In genomic region chr11:74138572-74138971, GRCh38 we compare ENCODE assay signal across 9 cellular contexts. TPM values are rescaled to one million over a fixed set of nuclear protein-coding genes. Genes with fewer than 3 reads are reported as not detected.
A peak's percentile ranks its signal among the peaks of the same experiment; 100 is the strongest.
DNase-seq lines count a peak whose midpoint lies in the region; ATAC-seq and TF ChIP-seq lines count a peak whose summit lies in the region.
"Had no signal": no experiment of that assay in that cellular context is flagged by ENCODE, and none has a peak within 500 bp of the region (broad histone marks: within the 10 kb centered on the region; RNA-seq: fewer than 3 reads in every experiment).

No MANE protein-coding gene starts in this region.

- CTCF ChIA-PET in CD4-positive, alpha-beta memory T cell (lab: Charles Lee; ENCODE audit: partially characterized antibody): no interaction called here
- CTCF ChIA-PET in activated CD8-positive, alpha-beta T cell treated with anti-CD3 and anti-CD28 coated beads for 36 hours (lab: Charles Lee): no interaction called here

- no peak for TF ChIP-seq CTCF in endodermal cell (conservative IDR thresholded peaks at IDR 0.05)
- no peak for TF ChIP-seq CTCF in activated CD8-positive, alpha-beta T cell treated with anti-CD3 and anti-CD28 coated beads for 36 hours (IDR thresholded peaks at IDR 0.05)

- H3K79me2 ChIP-seq in Karpas-422 (ENCODE audit: low read length): peaks cover 28% of the 10 kb centered on the region

- H3K4me2 ChIP-seq in Karpas-422 (ENCODE audit: low read depth, low read length, poor library complexity, severe bottlenecking): no peak overlapping the region

- H3K9me3 ChIP-seq in endodermal cell (ENCODE audit: control insufficient read depth, low read length): no peaks in the 10 kb centered on the region
- no peaks in the 10 kb centered on the region for H3K9me3 ChIP-seq in CD4-positive, alpha-beta memory T cell (ENCODE audit: control insufficient read depth in 1 of 2, low read length in 2 of 2)
- H3K9me3 ChIP-seq in Karpas-422 (ENCODE audit: low read length): no peaks in the 10 kb centered on the region

- peaks cover 34% of the 10 kb centered on the region for H3K36me3 Mint-ChIP-seq in endodermal cell (ENCODE audit: low read depth)
- H3K36me3 Mint-ChIP-seq in CD4-positive, alpha-beta memory T cell: peaks cover 37 to 45% of the 10 kb centered on the region in 2 donors
- peaks cover 15% of the 10 kb centered on the region for H3K36me3 Mint-ChIP-seq in activated CD8-positive, alpha-beta T cell treated with anti-CD3 and anti-CD28 coated beads for 36 hours (ENCODE audit: low read depth)

- no peaks in the 10 kb centered on the region for H3K27me3 Mint-ChIP-seq in endodermal cell (ENCODE audit: insufficient read depth)
- H3K27me3 Mint-ChIP-seq in CD4-positive, alpha-beta memory T cell: no peaks in the 10 kb centered on the region
- no peaks in the 10 kb centered on the region for H3K27me3 Mint-ChIP-seq in activated CD8-positive, alpha-beta T cell treated with anti-CD3 and anti-CD28 coated beads for 36 hours
- H3K27me3 Mint-ChIP-seq: activated B cell treated with CpG ODN at 0.5 μM for 24 hours had no signal

- DNase-seq in AG08396 (ENCODE audit: low spot score): peak; percentile 74
- DNase-seq in NCI-H2196 treated with DMSO at 0.1 percent for 48 hours (lab: John Stamatoyannopoulos, UW; ENCODE audit: unreplicated experiment): peak; percentile 70
- no peak for DNase-seq in endodermal cell
- DNase-seq in midbrain (lab: John Stamatoyannopoulos, UW): peak; percentile 26
- DNase-seq in CD4-positive, alpha-beta memory T cell: no peak
- DNase-seq in CD1c-positive myeloid dendritic cell (ENCODE audit: extremely low spot score): no peak
- DNase-seq in activated CD8-positive, alpha-beta T cell treated with anti-CD3 and anti-CD28 coated beads for 36 hours: no peak
- no peak for DNase-seq in Karpas-422
- DNase-seq: activated B cell treated with CpG ODN at 0.5 μM for 24 hours had no signal

- H3K9ac ChIP-seq in endodermal cell (ENCODE audit: extremely low read depth, low read length, poor library complexity, severe bottlenecking) (no peak overlapping the region), Karpas-422 (ENCODE audit: low read length) (no peak overlapping the region)

- intact Hi-C loops in CD4-positive, alpha-beta memory T cell (cut with micrococcal nuclease): no loop called here
- intact Hi-C loops in activated CD8-positive, alpha-beta T cell treated with anti-CD3 and anti-CD28 coated beads for 36 hours (cut with micrococcal nuclease): no loop called here

- H3K27ac ChIP-seq in endodermal cell (ENCODE audit: low read depth, low read length) (peak overlapping the region; percentile 26), Karpas-422 (ENCODE audit: low read length) (no peak overlapping the region)
- no peak overlapping the region for H3K27ac ChIP-seq in CD4-positive, alpha-beta memory T cell (ENCODE audit: low read depth, low read length)

- H3K9me2 ChIP-seq in Karpas-422 (replicated peaks; ENCODE audit: insufficient read depth, low read length): no peaks in the 10 kb centered on the region

- H3K27ac Mint-ChIP-seq in endodermal cell: peak overlapping the region; percentile 12
- H3K27ac Mint-ChIP-seq in CD4-positive, alpha-beta memory T cell: peak overlapping the region in 2 of 7 donors; percentile 11 to 25
- H3K27ac Mint-ChIP-seq in activated CD8-positive, alpha-beta T cell treated with anti-CD3 and anti-CD28 coated beads for 36 hours: no peak overlapping the region
- H3K27ac Mint-ChIP-seq: activated B cell treated with CpG ODN at 0.5 μM for 24 hours had no signal

- 71 to 79% methylated on average over 1 of the region's 2 CpGs for WGBS in endodermal cell (ENCODE audit: insufficient coverage in 1 of 2, insufficient read length in 1 of 2), 2 experiments

- H3K4me3 Mint-ChIP-seq in endodermal cell: no peak overlapping the region
- no peak overlapping the region for H3K4me3 Mint-ChIP-seq in CD4-positive, alpha-beta memory T cell
- H3K4me3 Mint-ChIP-seq in activated CD8-positive, alpha-beta T cell treated with anti-CD3 and anti-CD28 coated beads for 36 hours: no peak overlapping the region
- H3K4me3 Mint-ChIP-seq: activated B cell treated with CpG ODN at 0.5 μM for 24 hours had no signal

- H3K36me3 ChIP-seq in endodermal cell (ENCODE audit: control insufficient read depth, insufficient read depth, low read length) (peaks cover 35% of the 10 kb centered on the region), Karpas-422 (ENCODE audit: insufficient read depth, low read length) (peaks cover 12% of the 10 kb centered on the region; the same call in 1 of the 2 replicates)
- peaks cover 13% of the 10 kb centered on the region for H3K36me3 ChIP-seq in CD4-positive, alpha-beta memory T cell (ENCODE audit: insufficient read depth, low read length)

- POLR2A ChIA-PET in CD4-positive, alpha-beta memory T cell (lab: Charles Lee; ENCODE audit: partially characterized antibody): no interaction called here
- POLR2A ChIA-PET in activated CD8-positive, alpha-beta T cell treated with anti-CD3 and anti-CD28 coated beads for 36 hours (lab: Charles Lee): no interaction called here

- H3K27me3 ChIP-seq in endodermal cell (ENCODE audit: control insufficient read depth, insufficient read depth, low read length, poor library complexity, severe bottlenecking) (no peaks in the 10 kb centered on the region), Karpas-422 (ENCODE audit: low read length) (no peaks in the 10 kb centered on the region)
- no peaks in the 10 kb centered on the region for H3K27me3 ChIP-seq in CD4-positive, alpha-beta memory T cell (ENCODE audit: insufficient read depth, low read length)

- H2AFZ ChIP-seq in Karpas-422 (ENCODE audit: low read length): no peak overlapping the region

- H3K4me1 ChIP-seq in endodermal cell (ENCODE audit: control insufficient read depth, insufficient read depth, low read length): peaks cover 8% of the 10 kb centered on the region
- H3K4me1 ChIP-seq in CD4-positive, alpha-beta memory T cell (ENCODE audit: insufficient read depth, low read length): no peaks in the 10 kb centered on the region
- no peaks in the 10 kb centered on the region for H3K4me1 ChIP-seq in Karpas-422 (ENCODE audit: low read length)

- H4K20me1 ChIP-seq in Karpas-422 (ENCODE audit: insufficient read depth, low read depth, low read length): no peaks in the 10 kb centered on the region

- H3K4me3 ChIP-seq in endodermal cell (ENCODE audit: low read length) (no peak overlapping the region), Karpas-422 (ENCODE audit: low read length) (no peak overlapping the region)
- H3K4me3 ChIP-seq in CD4-positive, alpha-beta memory T cell (ENCODE audit: low read length in 2 of 2): no peak overlapping the region

- ATAC-seq in activated CD8-positive, alpha-beta T cell treated with anti-CD3 and anti-CD28 coated beads for 36 hours: no peak

- peaks cover 7% of the 10 kb centered on the region for H3K4me1 Mint-ChIP-seq in endodermal cell
- peaks cover 0 to 5% (median 1%) of the 10 kb centered on the region in 4 donors for H3K4me1 Mint-ChIP-seq in CD4-positive, alpha-beta memory T cell
- no peaks in the 10 kb centered on the region for H3K4me1 Mint-ChIP-seq in activated CD8-positive, alpha-beta T cell treated with anti-CD3 and anti-CD28 coated beads for 36 hours (ENCODE audit: low read depth)
- H3K4me1 Mint-ChIP-seq: activated B cell treated with CpG ODN at 0.5 μM for 24 hours had no signal

- no peaks in the 10 kb centered on the region for H3K9me3 Mint-ChIP-seq in endodermal cell
- H3K9me3 Mint-ChIP-seq in CD4-positive, alpha-beta memory T cell: no peaks in the 10 kb centered on the region
- no peaks in the 10 kb centered on the region for H3K9me3 Mint-ChIP-seq in activated CD8-positive, alpha-beta T cell treated with anti-CD3 and anti-CD28 coated beads for 36 hours
- H3K9me3 Mint-ChIP-seq: activated B cell treated with CpG ODN at 0.5 μM for 24 hours had no signal

RNA-seq across cellular contexts. Expression of gene C2CD3, which starts 32.2 kb away (rescaled TPM):
- total RNA-seq in endodermal cell: 10 to 100 TPM; 31.0 to 34.2 TPM
- 21.4 TPM for polyA plus RNA-seq in endodermal cell (2013, experiment 1 of 2)
- 26.7 TPM for polyA plus RNA-seq in endodermal cell (2013, experiment 2 of 2)
- total RNA-seq in CD4-positive, alpha-beta memory T cell: 10 to 100 TPM; 41.9 to 52.7 TPM
- 10 to 100 TPM in 1 of 2 donors, 1 to 10 TPM in 1; 4.5 to 11.0 TPM for polyA plus RNA-seq in CD4-positive, alpha-beta memory T cell
- total RNA-seq in activated CD8-positive, alpha-beta T cell treated with anti-CD3 and anti-CD28 coated beads for 36 hours: 10 to 100 TPM; 22.5 to 25.6 TPM
- 37.9 and 44.3 TPM in 2 replicates for total RNA-seq in Karpas-422 (2014; rRNA removed; shearing (Covaris generic); ENCODE audit: low replicate concordance)

RNA-seq across cellular contexts. Expression of gene PPME1, which starts 32.5 kb away (rescaled TPM):
- total RNA-seq in endodermal cell: 10 to 100 TPM; 28.8 to 38.3 TPM
- polyA plus RNA-seq in endodermal cell (2013, experiment 1 of 2): 47.3 TPM
- polyA plus RNA-seq in endodermal cell (2013, experiment 2 of 2): 45.9 TPM
- 10 to 100 TPM; 20.7 to 21.9 TPM for total RNA-seq in CD4-positive, alpha-beta memory T cell
- polyA plus RNA-seq in CD4-positive, alpha-beta memory T cell: 10 to 100 TPM; 17.3 to 21.6 TPM
- 10 to 100 TPM; 63.7 to 64.9 TPM for total RNA-seq in activated CD8-positive, alpha-beta T cell treated with anti-CD3 and anti-CD28 coated beads for 36 hours
- total RNA-seq in Karpas-422 (2014; rRNA removed; shearing (Covaris generic); ENCODE audit: low replicate concordance): 39.1 and 59.1 TPM in 2 replicates

Comparison
In these comparisons a context has a peak if more than half of its experiments do, and no peak if none do; other contexts are left out.
1. DNase-seq: peak in AG08396 (single experiment), NCI-H2196 treated with DMSO at 0.1 percent for 48 hours (single experiment) and midbrain (single experiment); none in endodermal cell (single experiment), CD4-positive, alpha-beta memory T cell (0 of 5), CD1c-positive myeloid dendritic cell (single experiment), activated CD8-positive, alpha-beta T cell treated with anti-CD3 and anti-CD28 coated beads for 36 hours (single experiment) and Karpas-422 (single experiment).